Comparison of ENCODE assay signal across 1 cellular context in the genomic region with DNA sequence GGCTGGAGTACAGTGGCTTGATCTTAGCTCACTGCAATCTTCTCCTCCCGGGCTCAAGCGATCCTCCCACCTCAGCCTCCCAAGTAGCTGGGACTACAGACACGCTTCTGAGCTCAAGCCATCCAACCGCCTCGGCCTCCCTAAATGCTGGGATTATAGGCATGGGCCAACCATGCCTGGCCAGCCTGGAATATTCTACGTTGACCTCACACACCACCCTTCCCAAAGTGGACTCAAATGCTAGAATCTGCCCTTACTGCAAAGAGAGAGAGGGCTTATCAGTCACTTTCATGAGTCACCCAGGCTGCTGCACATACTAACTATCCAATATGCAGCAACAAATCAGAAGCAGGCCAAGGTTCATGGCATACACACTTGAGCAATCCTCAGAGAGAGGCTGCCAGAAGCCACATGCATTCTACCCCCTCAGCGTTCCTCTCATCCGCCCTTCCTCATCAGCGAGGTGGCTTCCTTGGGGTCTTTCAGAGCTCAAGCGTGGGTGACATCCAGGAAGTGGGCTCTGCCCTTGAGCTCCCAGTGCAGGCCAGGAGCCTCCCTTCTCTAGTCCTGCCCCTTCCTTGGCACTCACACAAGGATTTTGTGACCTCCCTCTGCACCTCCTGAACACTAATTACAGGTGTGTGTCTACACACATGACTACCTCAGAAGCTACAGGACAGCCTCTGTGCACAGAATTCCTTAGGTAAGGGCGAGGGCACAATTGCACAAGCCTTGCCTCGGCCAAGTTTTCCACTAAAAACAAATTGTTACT.
TF ChIP-seq lines count a peak whose summit lies in the region.

No MANE protein-coding gene starts in this region.

TF ChIP-seq in HepG2, 621 proteins besides CTCF, POLR2A, EP300 and RAD21 (continued from another document and continues in another):
- TF ChIP-seq, protein P1, sequence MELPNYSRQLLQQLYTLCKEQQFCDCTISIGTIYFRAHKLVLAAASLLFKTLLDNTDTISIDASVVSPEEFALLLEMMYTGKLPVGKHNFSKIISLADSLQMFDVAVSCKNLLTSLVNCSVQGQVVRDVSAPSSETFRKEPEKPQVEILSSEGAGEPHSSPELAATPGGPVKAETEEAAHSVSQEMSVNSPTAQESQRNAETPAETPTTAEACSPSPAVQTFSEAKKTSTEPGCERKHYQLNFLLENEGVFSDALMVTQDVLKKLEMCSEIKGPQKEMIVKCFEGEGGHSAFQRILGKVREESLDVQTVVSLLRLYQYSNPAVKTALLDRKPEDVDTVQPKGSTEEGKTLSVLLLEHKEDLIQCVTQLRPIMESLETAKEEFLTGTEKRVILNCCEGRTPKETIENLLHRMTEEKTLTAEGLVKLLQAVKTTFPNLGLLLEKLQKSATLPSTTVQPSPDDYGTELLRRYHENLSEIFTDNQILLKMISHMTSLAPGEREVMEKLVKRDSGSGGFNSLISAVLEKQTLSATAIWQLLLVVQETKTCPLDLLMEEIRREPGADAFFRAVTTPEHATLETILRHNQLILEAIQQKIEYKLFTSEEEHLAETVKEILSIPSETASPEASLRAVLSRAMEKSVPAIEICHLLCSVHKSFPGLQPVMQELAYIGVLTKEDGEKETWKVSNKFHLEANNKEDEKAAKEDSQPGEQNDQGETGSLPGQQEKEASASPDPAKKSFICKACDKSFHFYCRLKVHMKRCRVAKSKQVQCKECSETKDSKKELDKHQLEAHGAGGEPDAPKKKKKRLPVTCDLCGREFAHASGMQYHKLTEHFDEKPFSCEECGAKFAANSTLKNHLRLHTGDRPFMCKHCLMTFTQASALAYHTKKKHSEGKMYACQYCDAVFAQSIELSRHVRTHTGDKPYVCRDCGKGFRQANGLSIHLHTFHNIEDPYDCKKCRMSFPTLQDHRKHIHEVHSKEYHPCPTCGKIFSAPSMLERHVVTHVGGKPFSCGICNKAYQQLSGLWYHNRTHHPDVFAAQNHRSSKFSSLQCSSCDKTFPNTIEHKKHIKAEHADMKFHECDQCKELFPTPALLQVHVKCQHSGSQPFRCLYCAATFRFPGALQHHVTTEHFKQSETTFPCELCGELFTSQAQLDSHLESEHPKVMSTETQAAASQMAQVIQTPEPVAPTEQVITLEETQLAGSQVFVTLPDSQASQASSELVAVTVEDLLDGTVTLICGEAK (IDR thresholded peaks at IDR 0.05): no peak
- TF ChIP-seq, protein P1 (CRISPR knock-in tag; IDR thresholded peaks at IDR 0.05): 0 out of 2 replicates have a peak, but pooled peaks have one; percentile 22
- TF ChIP-seq, protein P2, sequence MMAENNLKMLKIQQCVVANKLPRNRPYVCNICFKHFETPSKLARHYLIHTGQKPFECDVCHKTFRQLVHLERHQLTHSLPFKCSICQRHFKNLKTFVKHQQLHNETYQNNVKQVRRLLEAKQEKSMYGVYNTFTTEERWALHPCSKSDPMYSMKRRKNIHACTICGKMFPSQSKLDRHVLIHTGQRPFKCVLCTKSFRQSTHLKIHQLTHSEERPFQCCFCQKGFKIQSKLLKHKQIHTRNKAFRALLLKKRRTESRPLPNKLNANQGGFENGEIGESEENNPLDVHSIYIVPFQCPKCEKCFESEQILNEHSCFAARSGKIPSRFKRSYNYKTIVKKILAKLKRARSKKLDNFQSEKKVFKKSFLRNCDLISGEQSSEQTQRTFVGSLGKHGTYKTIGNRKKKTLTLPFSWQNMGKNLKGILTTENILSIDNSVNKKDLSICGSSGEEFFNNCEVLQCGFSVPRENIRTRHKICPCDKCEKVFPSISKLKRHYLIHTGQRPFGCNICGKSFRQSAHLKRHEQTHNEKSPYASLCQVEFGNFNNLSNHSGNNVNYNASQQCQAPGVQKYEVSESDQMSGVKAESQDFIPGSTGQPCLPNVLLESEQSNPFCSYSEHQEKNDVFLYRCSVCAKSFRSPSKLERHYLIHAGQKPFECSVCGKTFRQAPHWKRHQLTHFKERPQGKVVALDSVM (CRISPR knock-in tag; IDR thresholded peaks at IDR 0.05): peak; percentile 93
- TF ChIP-seq HMG20B (CRISPR knock-in tag; conservative IDR thresholded peaks at IDR 0.05) (peak; percentile 92), HDAC2 (CRISPR knock-in tag; IDR thresholded peaks at IDR 0.05) (peak; percentile 85), TCF12 (IDR thresholded peaks at IDR 0.05) (no peak), TCF12 (CRISPR knock-in tag; IDR thresholded peaks at IDR 0.05) (no peak), FOSL2 (CRISPR knock-in tag; IDR thresholded peaks at IDR 0.05) (peak; percentile 100), GATA4 (IDR thresholded peaks at IDR 0.05; ENCODE audit: borderline replicate concordance, low read depth) (no peak), KDM2A (CRISPR knock-in tag; IDR thresholded peaks at IDR 0.05; ENCODE audit: borderline replicate concordance, low read depth) (0 out of 2 replicates have a peak, but pooled peaks have one; percentile 48), SP140L (CRISPR knock-in tag; IDR thresholded peaks at IDR 0.05; ENCODE audit: borderline replicate concordance) (no peak), CCDC6 (CRISPR knock-in tag; IDR thresholded peaks at IDR 0.05) (peak; percentile 52; the same call in 1 of the 2 replicates), AHR (CRISPR knock-in tag; IDR thresholded peaks at IDR 0.05) (no peak), ZFP1 (CRISPR knock-in tag; IDR thresholded peaks at IDR 0.05) (no peak; the same call in 1 of the 2 replicates), SMARCE1 (IDR thresholded peaks at IDR 0.05; ENCODE audit: borderline replicate concordance) (no peak), ZFYVE20 (CRISPR knock-in tag; IDR thresholded peaks at IDR 0.05; ENCODE audit: borderline replicate concordance, low read depth) (no peak), ZNF598 (CRISPR knock-in tag; IDR thresholded peaks at IDR 0.05; ENCODE audit: borderline replicate concordance) (no peak), MYNN (CRISPR knock-in tag; IDR thresholded peaks at IDR 0.05; ENCODE audit: low read depth) (no peak), TBL1XR1 (IDR thresholded peaks at IDR 0.05; ENCODE audit: borderline replicate concordance, low read length, partially characterized antibody) (peak; percentile 85), RBM22 (optimal IDR thresholded peaks at IDR 0.05; ENCODE audit: low read length) (no peak), MAFF (IDR thresholded peaks at IDR 0.05; ENCODE audit: low read depth, low read length) (peak; percentile 57; the same call in 1 of the 2 replicates)
- TF ChIP-seq, protein P3, sequence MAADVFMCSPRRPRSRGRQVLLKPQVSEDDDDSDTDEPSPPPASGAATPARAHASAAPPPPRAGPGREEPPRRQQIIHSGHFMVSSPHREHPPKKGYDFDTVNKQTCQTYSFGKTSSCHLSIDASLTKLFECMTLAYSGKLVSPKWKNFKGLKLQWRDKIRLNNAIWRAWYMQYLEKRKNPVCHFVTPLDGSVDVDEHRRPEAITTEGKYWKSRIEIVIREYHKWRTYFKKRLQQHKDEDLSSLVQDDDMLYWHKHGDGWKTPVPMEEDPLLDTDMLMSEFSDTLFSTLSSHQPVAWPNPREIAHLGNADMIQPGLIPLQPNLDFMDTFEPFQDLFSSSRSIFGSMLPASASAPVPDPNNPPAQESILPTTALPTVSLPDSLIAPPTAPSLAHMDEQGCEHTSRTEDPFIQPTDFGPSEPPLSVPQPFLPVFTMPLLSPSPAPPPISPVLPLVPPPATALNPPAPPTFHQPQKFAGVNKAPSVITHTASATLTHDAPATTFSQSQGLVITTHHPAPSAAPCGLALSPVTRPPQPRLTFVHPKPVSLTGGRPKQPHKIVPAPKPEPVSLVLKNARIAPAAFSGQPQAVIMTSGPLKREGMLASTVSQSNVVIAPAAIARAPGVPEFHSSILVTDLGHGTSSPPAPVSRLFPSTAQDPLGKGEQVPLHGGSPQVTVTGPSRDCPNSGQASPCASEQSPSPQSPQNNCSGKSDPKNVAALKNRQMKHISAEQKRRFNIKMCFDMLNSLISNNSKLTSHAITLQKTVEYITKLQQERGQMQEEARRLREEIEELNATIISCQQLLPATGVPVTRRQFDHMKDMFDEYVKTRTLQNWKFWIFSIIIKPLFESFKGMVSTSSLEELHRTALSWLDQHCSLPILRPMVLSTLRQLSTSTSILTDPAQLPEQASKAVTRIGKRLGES (CRISPR knock-in tag; IDR thresholded peaks at IDR 0.05; ENCODE audit: borderline replicate concordance): no peak
- TF ChIP-seq, protein P4, sequence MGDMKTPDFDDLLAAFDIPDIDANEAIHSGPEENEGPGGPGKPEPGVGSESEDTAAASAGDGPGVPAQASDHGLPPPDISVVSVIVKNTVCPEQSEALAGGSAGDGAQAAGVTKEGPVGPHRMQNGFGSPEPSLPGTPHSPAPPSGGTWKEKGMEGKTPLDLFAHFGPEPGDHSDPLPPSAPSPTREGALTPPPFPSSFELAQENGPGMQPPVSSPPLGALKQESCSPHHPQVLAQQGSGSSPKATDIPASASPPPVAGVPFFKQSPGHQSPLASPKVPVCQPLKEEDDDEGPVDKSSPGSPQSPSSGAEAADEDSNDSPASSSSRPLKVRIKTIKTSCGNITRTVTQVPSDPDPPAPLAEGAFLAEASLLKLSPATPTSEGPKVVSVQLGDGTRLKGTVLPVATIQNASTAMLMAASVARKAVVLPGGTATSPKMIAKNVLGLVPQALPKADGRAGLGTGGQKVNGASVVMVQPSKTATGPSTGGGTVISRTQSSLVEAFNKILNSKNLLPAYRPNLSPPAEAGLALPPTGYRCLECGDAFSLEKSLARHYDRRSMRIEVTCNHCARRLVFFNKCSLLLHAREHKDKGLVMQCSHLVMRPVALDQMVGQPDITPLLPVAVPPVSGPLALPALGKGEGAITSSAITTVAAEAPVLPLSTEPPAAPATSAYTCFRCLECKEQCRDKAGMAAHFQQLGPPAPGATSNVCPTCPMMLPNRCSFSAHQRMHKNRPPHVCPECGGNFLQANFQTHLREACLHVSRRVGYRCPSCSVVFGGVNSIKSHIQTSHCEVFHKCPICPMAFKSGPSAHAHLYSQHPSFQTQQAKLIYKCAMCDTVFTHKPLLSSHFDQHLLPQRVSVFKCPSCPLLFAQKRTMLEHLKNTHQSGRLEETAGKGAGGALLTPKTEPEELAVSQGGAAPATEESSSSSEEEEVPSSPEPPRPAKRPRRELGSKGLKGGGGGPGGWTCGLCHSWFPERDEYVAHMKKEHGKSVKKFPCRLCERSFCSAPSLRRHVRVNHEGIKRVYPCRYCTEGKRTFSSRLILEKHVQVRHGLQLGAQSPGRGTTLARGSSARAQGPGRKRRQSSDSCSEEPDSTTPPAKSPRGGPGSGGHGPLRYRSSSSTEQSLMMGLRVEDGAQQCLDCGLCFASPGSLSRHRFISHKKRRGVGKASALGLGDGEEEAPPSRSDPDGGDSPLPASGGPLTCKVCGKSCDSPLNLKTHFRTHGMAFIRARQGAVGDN (CRISPR knock-in tag; IDR thresholded peaks at IDR 0.05): peak; percentile 74
- TF ChIP-seq, protein P5, sequence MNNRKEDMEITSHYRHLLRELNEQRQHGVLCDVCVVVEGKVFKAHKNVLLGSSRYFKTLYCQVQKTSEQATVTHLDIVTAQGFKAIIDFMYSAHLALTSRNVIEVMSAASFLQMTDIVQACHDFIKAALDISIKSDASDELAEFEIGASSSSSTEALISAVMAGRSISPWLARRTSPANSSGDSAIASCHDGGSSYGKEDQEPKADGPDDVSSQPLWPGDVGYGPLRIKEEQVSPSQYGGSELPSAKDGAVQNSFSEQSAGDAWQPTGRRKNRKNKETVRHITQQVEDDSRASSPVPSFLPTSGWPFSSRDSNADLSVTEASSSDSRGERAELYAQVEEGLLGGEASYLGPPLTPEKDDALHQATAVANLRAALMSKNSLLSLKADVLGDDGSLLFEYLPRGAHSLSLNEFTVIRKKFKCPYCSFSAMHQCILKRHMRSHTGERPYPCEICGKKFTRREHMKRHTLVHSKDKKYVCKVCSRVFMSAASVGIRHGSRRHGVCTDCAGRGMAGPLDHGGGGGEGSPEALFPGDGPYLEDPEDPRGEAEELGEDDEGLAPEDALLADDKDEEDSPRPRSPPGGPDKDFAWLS (CRISPR knock-in tag; IDR thresholded peaks at IDR 0.05; ENCODE audit: borderline replicate concordance): no peak
- TF ChIP-seq, protein P6, sequence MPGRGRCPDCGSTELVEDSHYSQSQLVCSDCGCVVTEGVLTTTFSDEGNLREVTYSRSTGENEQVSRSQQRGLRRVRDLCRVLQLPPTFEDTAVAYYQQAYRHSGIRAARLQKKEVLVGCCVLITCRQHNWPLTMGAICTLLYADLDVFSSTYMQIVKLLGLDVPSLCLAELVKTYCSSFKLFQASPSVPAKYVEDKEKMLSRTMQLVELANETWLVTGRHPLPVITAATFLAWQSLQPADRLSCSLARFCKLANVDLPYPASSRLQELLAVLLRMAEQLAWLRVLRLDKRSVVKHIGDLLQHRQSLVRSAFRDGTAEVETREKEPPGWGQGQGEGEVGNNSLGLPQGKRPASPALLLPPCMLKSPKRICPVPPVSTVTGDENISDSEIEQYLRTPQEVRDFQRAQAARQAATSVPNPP (CRISPR knock-in tag; IDR thresholded peaks at IDR 0.05): peak; percentile 41; the same call in 1 of the 2 replicates
- TF ChIP-seq, protein P7, sequence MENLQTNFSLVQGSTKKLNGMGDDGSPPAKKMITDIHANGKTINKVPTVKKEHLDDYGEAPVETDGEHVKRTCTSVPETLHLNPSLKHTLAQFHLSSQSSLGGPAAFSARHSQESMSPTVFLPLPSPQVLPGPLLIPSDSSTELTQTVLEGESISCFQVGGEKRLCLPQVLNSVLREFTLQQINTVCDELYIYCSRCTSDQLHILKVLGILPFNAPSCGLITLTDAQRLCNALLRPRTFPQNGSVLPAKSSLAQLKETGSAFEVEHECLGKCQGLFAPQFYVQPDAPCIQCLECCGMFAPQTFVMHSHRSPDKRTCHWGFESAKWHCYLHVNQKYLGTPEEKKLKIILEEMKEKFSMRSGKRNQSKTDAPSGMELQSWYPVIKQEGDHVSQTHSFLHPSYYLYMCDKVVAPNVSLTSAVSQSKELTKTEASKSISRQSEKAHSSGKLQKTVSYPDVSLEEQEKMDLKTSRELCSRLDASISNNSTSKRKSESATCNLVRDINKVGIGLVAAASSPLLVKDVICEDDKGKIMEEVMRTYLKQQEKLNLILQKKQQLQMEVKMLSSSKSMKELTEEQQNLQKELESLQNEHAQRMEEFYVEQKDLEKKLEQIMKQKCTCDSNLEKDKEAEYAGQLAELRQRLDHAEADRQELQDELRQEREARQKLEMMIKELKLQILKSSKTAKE (CRISPR knock-in tag; IDR thresholded peaks at IDR 0.05; ENCODE audit: borderline replicate concordance): no peak; the same call in 1 of the 2 replicates
